9 cellular contexts compared by ENCODE assay signal in genomic region chr2:74186038-74186437, GRCh38. TPM values are rescaled to one million over a fixed set of nuclear protein-coding genes. Genes with fewer than 3 reads are reported as not detected.
DNase-seq lines count a peak whose midpoint lies in the region; ATAC-seq, FAIRE-seq and TF ChIP-seq lines count a peak whose summit lies in the region.
"Had no signal": no experiment of that assay in that cellular context is flagged by ENCODE, and none has a peak within 500 bp of the region (broad histone marks: within the 10 kb centered on the region; RNA-seq: fewer than 3 reads in every experiment).

No MANE protein-coding gene starts in this region.

- peak overlapping the region; percentile 49; the same call in 1 of the 2 replicates for H3K4me2 ChIP-seq in MM.1S (ENCODE audit: low read depth, low read length)

- H3K79me2 ChIP-seq in MM.1S (ENCODE audit: low read length), result no peaks in the 10 kb centered on the region
- H3K79me2 ChIP-seq: parathyroid adenoma had no signal

- H3K27ac ChIP-seq in MM.1S (ENCODE audit: low read length), result peak overlapping the region; percentile 18; the same call in 1 of the 2 replicates
- H3K27ac ChIP-seq: parathyroid adenoma had no signal

- intact Hi-C loops in dendritic cell treated with granulocyte-macrophage colony-stimulating factor and Interleukin-4, amounts not matched to agents 40 ng/mL and 50 ng/mL, for 4 days (cut with micrococcal nuclease), result loop anchor here (1.0 kb wide), 1 partner anchor 8 kb away; the partner anchor contains the start of gene MOB1A

- H3K9me2 ChIP-seq in MM.1S (replicated peaks; ENCODE audit: insufficient read depth, low read length), result no peaks in the 10 kb centered on the region

- FAIRE-seq in RCC 7860 (lab: Jason Lieb, UNC), result no peak

- DNase-seq in MM.1S (peak; percentile 12), cerebellum (ENCODE audit: low spot score) (no peak), T-helper 9 cell (no peak), RCC 7860 (ENCODE audit: low spot score) (no peak)

- peaks cover 68% of the 10 kb centered on the region for H3K4me1 Mint-ChIP-seq in dendritic cell treated with granulocyte-macrophage colony-stimulating factor and Interleukin-4, amounts not matched to agents 40 ng/mL and 50 ng/mL, for 4 days (ENCODE audit: low read depth)
- peaks cover 63% of the 10 kb centered on the region for H3K4me1 Mint-ChIP-seq in stimulated activated memory B cell treated with anti-CD40 and anti-IgM and Interleukin-4, amounts not matched to agents 10 μg/mL and 1 μg/mL and 100 μg/mL, for 72 hours

- no peaks in the 10 kb centered on the region for H3K9me3 ChIP-seq in MM.1S (replicated peaks; ENCODE audit: insufficient read depth, low read length)

- H3K36me3 ChIP-seq in MM.1S (replicated peaks; ENCODE audit: insufficient read depth, low read length), result no peaks in the 10 kb centered on the region

- peaks cover 5% of the 10 kb centered on the region for H3K4me1 ChIP-seq in MM.1S (ENCODE audit: low read length)
- H3K4me1 ChIP-seq: parathyroid adenoma had no signal

- no peaks in the 10 kb centered on the region for H3K36me3 Mint-ChIP-seq in dendritic cell treated with granulocyte-macrophage colony-stimulating factor and Interleukin-4, amounts not matched to agents 40 ng/mL and 50 ng/mL, for 4 days (ENCODE audit: low read depth)
- no peaks in the 10 kb centered on the region for H3K36me3 Mint-ChIP-seq in stimulated activated memory B cell treated with anti-CD40 and anti-IgM and Interleukin-4, amounts not matched to agents 10 μg/mL and 1 μg/mL and 100 μg/mL, for 72 hours

- H3K9me3 Mint-ChIP-seq in dendritic cell treated with granulocyte-macrophage colony-stimulating factor and Interleukin-4, amounts not matched to agents 40 ng/mL and 50 ng/mL, for 4 days, result no peaks in the 10 kb centered on the region
- no peaks in the 10 kb centered on the region for H3K9me3 Mint-ChIP-seq in stimulated activated memory B cell treated with anti-CD40 and anti-IgM and Interleukin-4, amounts not matched to agents 10 μg/mL and 1 μg/mL and 100 μg/mL, for 72 hours

- peak overlapping the region; percentile 69 for H3K4me3 Mint-ChIP-seq in dendritic cell treated with granulocyte-macrophage colony-stimulating factor and Interleukin-4, amounts not matched to agents 40 ng/mL and 50 ng/mL, for 4 days
- H3K4me3 Mint-ChIP-seq in stimulated activated memory B cell treated with anti-CD40 and anti-IgM and Interleukin-4, amounts not matched to agents 10 μg/mL and 1 μg/mL and 100 μg/mL, for 72 hours, result peak overlapping the region; percentile 70

- H2AFZ ChIP-seq in MM.1S (ENCODE audit: low read length), result 0 out of 2 replicates have a peak overlapping the region, but pooled peaks have one; percentile 67
- H2AFZ ChIP-seq: parathyroid adenoma had no signal

- H3K9ac ChIP-seq in MM.1S (ENCODE audit: low read length), result no peak overlapping the region
- H3K9ac ChIP-seq: parathyroid adenoma had no signal

- no peaks in the 10 kb centered on the region for H3K27me3 Mint-ChIP-seq in dendritic cell treated with granulocyte-macrophage colony-stimulating factor and Interleukin-4, amounts not matched to agents 40 ng/mL and 50 ng/mL, for 4 days
- H3K27me3 Mint-ChIP-seq in stimulated activated memory B cell treated with anti-CD40 and anti-IgM and Interleukin-4, amounts not matched to agents 10 μg/mL and 1 μg/mL and 100 μg/mL, for 72 hours, result no peaks in the 10 kb centered on the region

- H3F3A ChIP-seq in MM.1S (ENCODE audit: insufficient read depth, low read length), result peaks cover 15% of the 10 kb centered on the region

- peak overlapping the region; percentile 99 for H3K27ac Mint-ChIP-seq in dendritic cell treated with granulocyte-macrophage colony-stimulating factor and Interleukin-4, amounts not matched to agents 40 ng/mL and 50 ng/mL, for 4 days
- peak overlapping the region; percentile 99 for H3K27ac Mint-ChIP-seq in stimulated activated memory B cell treated with anti-CD40 and anti-IgM and Interleukin-4, amounts not matched to agents 10 μg/mL and 1 μg/mL and 100 μg/mL, for 72 hours

- TF ChIP-seq CTCF in MM.1S (IDR thresholded peaks at IDR 0.05; ENCODE audit: low read length), result no peak

- H3K4me3 ChIP-seq in MM.1S (ENCODE audit: low read length), result no peak overlapping the region; the same call in 1 of the 2 replicates

- ATAC-seq in GM18511 (IDR thresholded peaks at IDR 0.05; ENCODE audit: unreplicated experiment) (peak; percentile 63), GM21723 (IDR thresholded peaks at IDR 0.05; ENCODE audit: unreplicated experiment) (peak; percentile 66)
- ATAC-seq in stimulated activated memory B cell treated with anti-CD40 and anti-IgM and Interleukin-4, amounts not matched to agents 10 μg/mL and 1 μg/mL and 100 μg/mL, for 72 hours, result peak; percentile 90

- H4K20me1 ChIP-seq in MM.1S (ENCODE audit: insufficient read depth, low read length), result no peaks in the 10 kb centered on the region

- H3K27me3 ChIP-seq in MM.1S (replicated peaks; ENCODE audit: insufficient read depth, low read length), result no peaks in the 10 kb centered on the region

RNA-seq across cellular contexts. Expression of gene MOB1A, which starts 7.4 kb away (rescaled TPM):
- 53.1 TPM for total RNA-seq in cerebellum

RNA-seq across cellular contexts. Expression of gene MTHFD2, which starts 12.4 kb away (rescaled TPM):
- 22.6 TPM for total RNA-seq in cerebellum

RNA-seq across cellular contexts. Expression of gene BOLA3, which starts 38.3 kb away (rescaled TPM):
- total RNA-seq in cerebellum, result 12.6 TPM
